8 cellular contexts compared by ENCODE assay signal in the genomic region with DNA sequence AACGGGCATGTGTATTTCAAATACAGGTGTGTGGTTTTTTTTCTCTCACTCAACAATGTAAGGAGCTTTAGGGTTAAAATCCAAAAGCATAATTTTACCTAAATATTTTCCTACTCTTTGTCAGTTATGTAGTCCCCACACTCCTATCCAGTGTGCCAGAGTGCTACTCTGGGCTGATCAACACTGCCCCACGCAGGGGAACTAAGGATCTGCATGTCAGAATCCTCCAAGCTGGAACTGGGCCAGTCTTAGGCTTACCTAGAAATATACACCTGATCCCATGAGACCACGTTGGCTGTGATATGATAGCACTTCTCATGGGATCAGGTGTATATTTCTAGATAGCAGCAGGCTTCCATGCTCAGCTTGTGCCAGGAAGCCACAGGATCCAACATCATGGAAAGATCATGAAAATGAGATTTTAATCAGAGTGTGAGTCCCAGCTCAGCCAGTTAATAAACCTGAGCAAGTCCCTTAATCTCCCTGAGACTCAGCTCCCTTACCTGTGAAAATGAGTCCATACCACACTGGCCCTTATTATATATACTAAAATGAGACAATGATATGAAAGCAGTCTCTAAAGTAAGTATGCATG. TPM values are rescaled to one million over a fixed set of nuclear protein-coding genes. Genes with fewer than 3 reads are reported as not detected.
DNase-seq lines count a peak whose midpoint lies in the region; ATAC-seq and TF ChIP-seq lines count a peak whose summit lies in the region.

No MANE protein-coding gene starts in this region.

- peaks cover 40% of the 10 kb centered on the region for H3K4me1 Mint-ChIP-seq in stimulated activated naive CD8-positive, alpha-beta T cell treated with anti-CD3 and anti-CD28 coated beads, Interleukin-15, amount 100 ng/mL, for 72 hours

- no peak for TF ChIP-seq POLR2A in prostate gland (IDR thresholded peaks at IDR 0.05)

- H3K4me3 ChIP-seq in prostate gland: no peak overlapping the region

- 35% methylated on average over 3 of the region's 3 CpGs for WGBS in prostate gland

- peaks cover 2% of the 10 kb centered on the region for H3K27me3 ChIP-seq in prostate gland (replicated peaks; ENCODE audit: insufficient read depth)

- H3K9me3 ChIP-seq in prostate gland: no peaks in the 10 kb centered on the region

- H3K27ac ChIP-seq in C4-2B (no peak overlapping the region), prostate gland (no peak overlapping the region)

- ATAC-seq in GM18861 (IDR thresholded peaks at IDR 0.05; ENCODE audit: unreplicated experiment) (peak; percentile 56), HG03066 (IDR thresholded peaks at IDR 0.05; ENCODE audit: low read depth, unreplicated experiment) (peak; percentile 60)
- ATAC-seq in stimulated activated naive CD8-positive, alpha-beta T cell treated with anti-CD3 and anti-CD28 coated beads, Interleukin-15, amount 100 ng/mL, for 72 hours: peak; percentile 93

- no peaks in the 10 kb centered on the region for H3K27me3 Mint-ChIP-seq in stimulated activated naive CD8-positive, alpha-beta T cell treated with anti-CD3 and anti-CD28 coated beads, Interleukin-15, amount 100 ng/mL, for 72 hours

- no peak overlapping the region for H3K4me3 Mint-ChIP-seq in stimulated activated naive CD8-positive, alpha-beta T cell treated with anti-CD3 and anti-CD28 coated beads, Interleukin-15, amount 100 ng/mL, for 72 hours

- H3K9me3 Mint-ChIP-seq in stimulated activated naive CD8-positive, alpha-beta T cell treated with anti-CD3 and anti-CD28 coated beads, Interleukin-15, amount 100 ng/mL, for 72 hours: peaks cover 3 to 5% of the 10 kb centered on the region in 2 donors

- H3K36me3 ChIP-seq in prostate gland: no peaks in the 10 kb centered on the region

- no peak overlapping the region for H3K27ac Mint-ChIP-seq in stimulated activated naive CD8-positive, alpha-beta T cell treated with anti-CD3 and anti-CD28 coated beads, Interleukin-15, amount 100 ng/mL, for 72 hours

- no peaks in the 10 kb centered on the region for H3K4me1 ChIP-seq in prostate gland (replicated peaks)

- TF ChIP-seq CTCF in C4-2B (conservative IDR thresholded peaks at IDR 0.05) (peak; percentile 81), prostate gland (IDR thresholded peaks at IDR 0.05) (no peak)

- intact Hi-C loops in prostate gland (cut with DNase I): no loop called here

- DNase-seq in NCI-H345 (lab: John Stamatoyannopoulos, UW) (peak; percentile 62), activated T-cell treated with anti-CD3 and anti-CD28 coated beads for 24 hours (ENCODE audit: low read depth) (peak; percentile 23), iPS DF 19.7 (ENCODE audit: low read depth, low spot score) (peak; percentile 25), prostate gland (ENCODE audit: low spot score) (no peak)
- DNase-seq in stimulated activated naive CD8-positive, alpha-beta T cell treated with anti-CD3 and anti-CD28 coated beads, Interleukin-15, amount 100 ng/mL, for 72 hours: peak; percentile 49 to 61

RNA-seq across cellular contexts. Expression of a gene that starts 29.7 kb away (rescaled TPM):
- 1 to 10 TPM in 1 of 2 donors, under 1 TPM in 1; 0.32 to 8.6 TPM for total RNA-seq in prostate gland
